1 cellular context compared by ENCODE assay signal in the genomic region with DNA sequence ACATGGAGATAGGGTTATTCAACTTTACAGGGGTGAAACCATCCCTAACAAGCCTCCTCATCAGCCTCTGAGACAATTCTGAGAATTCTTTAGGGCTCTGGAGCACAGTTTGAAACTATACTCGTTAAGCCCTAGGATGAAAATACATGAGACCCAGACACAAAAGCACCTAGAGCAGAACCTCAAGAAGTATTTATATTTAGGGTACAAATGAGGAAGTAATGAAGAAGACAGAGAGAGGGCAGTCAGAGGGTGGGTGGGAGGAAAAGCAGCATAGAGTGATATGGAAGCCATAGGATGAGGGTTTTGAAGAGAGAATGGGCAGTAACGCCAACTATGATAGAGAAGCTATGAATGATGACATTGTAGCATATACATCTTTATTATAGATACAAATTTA.
TF ChIP-seq lines count a peak whose summit lies in the region.

No MANE protein-coding gene starts in this region.

TF ChIP-seq in GM12878, 131 proteins besides CTCF, POLR2A, EP300 and RAD21:
- TF ChIP-seq, protein P1, sequence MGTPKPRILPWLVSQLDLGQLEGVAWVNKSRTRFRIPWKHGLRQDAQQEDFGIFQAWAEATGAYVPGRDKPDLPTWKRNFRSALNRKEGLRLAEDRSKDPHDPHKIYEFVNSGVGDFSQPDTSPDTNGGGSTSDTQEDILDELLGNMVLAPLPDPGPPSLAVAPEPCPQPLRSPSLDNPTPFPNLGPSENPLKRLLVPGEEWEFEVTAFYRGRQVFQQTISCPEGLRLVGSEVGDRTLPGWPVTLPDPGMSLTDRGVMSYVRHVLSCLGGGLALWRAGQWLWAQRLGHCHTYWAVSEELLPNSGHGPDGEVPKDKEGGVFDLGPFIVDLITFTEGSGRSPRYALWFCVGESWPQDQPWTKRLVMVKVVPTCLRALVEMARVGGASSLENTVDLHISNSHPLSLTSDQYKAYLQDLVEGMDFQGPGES (IDR thresholded peaks at IDR 0.05) = no peak
- TF ChIP-seq IKZF1 (conservative IDR thresholded peaks at IDR 0.05) (no peak), NR2C1 (IDR thresholded peaks at IDR 0.05) (no peak), SUPT20H (IDR thresholded peaks at IDR 0.05; ENCODE audit: borderline replicate concordance, control insufficient read depth, low read depth, low read length) (no peak), KLF5 (IDR thresholded peaks at IDR 0.05; ENCODE audit: partially characterized antibody) (no peak), WRNIP1 (IDR thresholded peaks at IDR 0.05; ENCODE audit: borderline replicate concordance, low read depth, low read length) (no peak), BMI1 (IDR thresholded peaks at IDR 0.05; ENCODE audit: borderline replicate concordance) (no peak), SREBF2 (IDR thresholded peaks at IDR 0.05; ENCODE audit: low read length) (no peak), YBX1 (IDR thresholded peaks at IDR 0.05) (no peak), BACH1 (IDR thresholded peaks at IDR 0.05; ENCODE audit: borderline replicate concordance) (no peak), NKRF (conservative IDR thresholded peaks at IDR 0.05) (no peak)
- TF ChIP-seq, protein P2, sequence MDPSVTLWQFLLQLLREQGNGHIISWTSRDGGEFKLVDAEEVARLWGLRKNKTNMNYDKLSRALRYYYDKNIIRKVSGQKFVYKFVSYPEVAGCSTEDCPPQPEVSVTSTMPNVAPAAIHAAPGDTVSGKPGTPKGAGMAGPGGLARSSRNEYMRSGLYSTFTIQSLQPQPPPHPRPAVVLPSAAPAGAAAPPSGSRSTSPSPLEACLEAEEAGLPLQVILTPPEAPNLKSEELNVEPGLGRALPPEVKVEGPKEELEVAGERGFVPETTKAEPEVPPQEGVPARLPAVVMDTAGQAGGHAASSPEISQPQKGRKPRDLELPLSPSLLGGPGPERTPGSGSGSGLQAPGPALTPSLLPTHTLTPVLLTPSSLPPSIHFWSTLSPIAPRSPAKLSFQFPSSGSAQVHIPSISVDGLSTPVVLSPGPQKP (IDR thresholded peaks at IDR 0.05; ENCODE audit: low read depth, low read length) = no peak
- TF ChIP-seq, protein P3, sequence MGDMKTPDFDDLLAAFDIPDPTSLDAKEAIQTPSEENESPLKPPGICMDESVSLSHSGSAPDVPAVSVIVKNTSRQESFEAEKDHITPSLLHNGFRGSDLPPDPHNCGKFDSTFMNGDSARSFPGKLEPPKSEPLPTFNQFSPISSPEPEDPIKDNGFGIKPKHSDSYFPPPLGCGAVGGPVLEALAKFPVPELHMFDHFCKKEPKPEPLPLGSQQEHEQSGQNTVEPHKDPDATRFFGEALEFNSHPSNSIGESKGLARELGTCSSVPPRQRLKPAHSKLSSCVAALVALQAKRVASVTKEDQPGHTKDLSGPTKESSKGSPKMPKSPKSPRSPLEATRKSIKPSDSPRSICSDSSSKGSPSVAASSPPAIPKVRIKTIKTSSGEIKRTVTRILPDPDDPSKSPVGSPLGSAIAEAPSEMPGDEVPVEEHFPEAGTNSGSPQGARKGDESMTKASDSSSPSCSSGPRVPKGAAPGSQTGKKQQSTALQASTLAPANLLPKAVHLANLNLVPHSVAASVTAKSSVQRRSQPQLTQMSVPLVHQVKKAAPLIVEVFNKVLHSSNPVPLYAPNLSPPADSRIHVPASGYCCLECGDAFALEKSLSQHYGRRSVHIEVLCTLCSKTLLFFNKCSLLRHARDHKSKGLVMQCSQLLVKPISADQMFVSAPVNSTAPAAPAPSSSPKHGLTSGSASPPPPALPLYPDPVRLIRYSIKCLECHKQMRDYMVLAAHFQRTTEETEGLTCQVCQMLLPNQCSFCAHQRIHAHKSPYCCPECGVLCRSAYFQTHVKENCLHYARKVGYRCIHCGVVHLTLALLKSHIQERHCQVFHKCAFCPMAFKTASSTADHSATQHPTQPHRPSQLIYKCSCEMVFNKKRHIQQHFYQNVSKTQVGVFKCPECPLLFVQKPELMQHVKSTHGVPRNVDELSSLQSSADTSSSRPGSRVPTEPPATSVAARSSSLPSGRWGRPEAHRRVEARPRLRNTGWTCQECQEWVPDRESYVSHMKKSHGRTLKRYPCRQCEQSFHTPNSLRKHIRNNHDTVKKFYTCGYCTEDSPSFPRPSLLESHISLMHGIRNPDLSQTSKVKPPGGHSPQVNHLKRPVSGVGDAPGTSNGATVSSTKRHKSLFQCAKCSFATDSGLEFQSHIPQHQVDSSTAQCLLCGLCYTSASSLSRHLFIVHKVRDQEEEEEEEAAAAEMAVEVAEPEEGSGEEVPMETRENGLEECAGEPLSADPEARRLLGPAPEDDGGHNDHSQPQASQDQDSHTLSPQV (IDR thresholded peaks at IDR 0.05) = no peak
